In the genomic region with DNA sequence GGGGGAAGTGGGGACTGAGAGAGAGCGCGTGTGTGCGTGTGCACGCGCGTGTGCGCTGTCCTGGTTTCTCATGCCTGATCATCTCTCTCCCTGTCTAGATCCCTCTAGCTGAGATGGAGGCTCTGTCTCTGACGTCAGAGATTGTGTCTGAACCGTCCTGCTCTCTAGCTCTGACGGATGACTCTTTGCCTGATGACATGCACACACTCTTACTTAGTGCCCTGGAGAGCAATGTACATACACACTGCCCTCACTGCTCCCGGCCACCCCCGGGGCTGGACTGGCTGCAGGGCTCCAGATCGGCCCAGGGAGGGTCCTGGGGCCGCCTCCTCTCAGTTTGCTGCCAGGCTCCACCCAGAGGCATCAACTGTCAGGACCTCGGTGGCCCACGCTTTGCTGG, we compare ENCODE assay signal across 16 cellular contexts. TPM values are rescaled to one million over a fixed set of nuclear protein-coding genes. Genes with fewer than 3 reads are reported as not detected.
DNase-seq lines count a peak whose midpoint lies in the region; ATAC-seq, FAIRE-seq and TF ChIP-seq lines count a peak whose summit lies in the region.
"Had no signal": no experiment of that assay in that cellular context is flagged by ENCODE, and none has a peak within 500 bp of the region (broad histone marks: within the 10 kb centered on the region; RNA-seq: fewer than 3 reads in every experiment).

No MANE protein-coding gene starts in this region.

- H3K27ac Mint-ChIP-seq in effector memory CD8-positive, alpha-beta T cell, result peak overlapping the region in 1 of 2 donors; percentile 8

- H3K4me3 ChIP-seq in H7 (ENCODE audit: insufficient read depth, low read depth, low read length) (no peak overlapping the region), NT2/D1 (ENCODE audit: insufficient read length, low read depth) (no peak overlapping the region), osteoblast (ENCODE audit: insufficient read depth, low read length) (no peak overlapping the region), psoas muscle (no peak overlapping the region), pancreas (no peak overlapping the region)
- H3K4me3 ChIP-seq: gastroesophageal sphincter, sigmoid colon had no signal

- no peak overlapping the region for H3K4me3 Mint-ChIP-seq in effector memory CD8-positive, alpha-beta T cell
- H3K4me3 Mint-ChIP-seq: stimulated activated naive CD8-positive, alpha-beta T cell treated with anti-CD3 and anti-CD28 coated beads, Interleukin-15, amount 100 ng/mL, for 72 hours had no signal

- no peak overlapping the region for H3K27ac ChIP-seq in osteoblast (ENCODE audit: low read depth, low read length)
- H3K27ac ChIP-seq in psoas muscle, result no peak overlapping the region
- H3K27ac ChIP-seq in pancreas, result no peak overlapping the region
- H3K27ac ChIP-seq: gastroesophageal sphincter, sigmoid colon had no signal

- H3K4me1 ChIP-seq in NT2/D1 (ENCODE audit: insufficient read depth, insufficient read length) (peaks cover 33% of the 10 kb centered on the region), osteoblast (ENCODE audit: insufficient read depth, low read length) (no peaks in the 10 kb centered on the region), psoas muscle (no peaks in the 10 kb centered on the region), pancreas (no peaks in the 10 kb centered on the region)

- TF ChIP-seq CTCF in osteoblast (IDR thresholded peaks at IDR 0.05; ENCODE audit: extremely low read depth, low read depth, low read length), result no peak
- TF ChIP-seq CTCF in psoas muscle (IDR thresholded peaks at IDR 0.05), result no peak
- no peak for TF ChIP-seq CTCF in pancreas (IDR thresholded peaks at IDR 0.05)

- H3K4me2 ChIP-seq in osteoblast (ENCODE audit: insufficient read depth, low read length), result no peak overlapping the region

- DNase-seq in H7, result peak; percentile 82
- no peak for DNase-seq in NT2/D1 (ENCODE audit: low read depth, low spot score)
- no peak for DNase-seq in effector memory CD8-positive, alpha-beta T cell
- peak; percentile 95 for DNase-seq in osteoblast (ENCODE audit: insufficient read length, low spot score, missing footprints)
- DNase-seq in A172 (ENCODE audit: low spot score), result no peak
- DNase-seq in GOT3 (lab: John Stamatoyannopoulos, UW), result no peak
- DNase-seq in psoas muscle, result no peak
- DNase-seq in pancreas, result no peak
- DNase-seq: KG1; NCI-H2029; sigmoid colon; stimulated activated naive CD8-positive, alpha-beta T cell treated with anti-CD3 and anti-CD28 coated beads, Interleukin-15, amount 100 ng/mL, for 72 hours; SW 1271 had no signal

- 54 to 56% (median 56%) methylated on average over 16 of the region's 16 CpGs for WGBS in psoas muscle, 3 donors
- 65 to 69% methylated on average over 16 of the region's 16 CpGs for WGBS in pancreas, 2 donors

- no peaks in the 10 kb centered on the region for H3K36me3 ChIP-seq in H7 (replicated peaks; ENCODE audit: control insufficient read depth, insufficient read depth, low read length)
- H3K36me3 ChIP-seq in NT2/D1 (ENCODE audit: insufficient read depth, insufficient read length, low read length), result no peaks in the 10 kb centered on the region
- H3K36me3 ChIP-seq in osteoblast (ENCODE audit: insufficient read depth, low read length), result no peaks in the 10 kb centered on the region
- no peaks in the 10 kb centered on the region for H3K36me3 ChIP-seq in psoas muscle (ENCODE audit: insufficient read depth in 1 of 2, low read depth in 1 of 2)
- no peaks in the 10 kb centered on the region for H3K36me3 ChIP-seq in pancreas
- H3K36me3 ChIP-seq: gastroesophageal sphincter, sigmoid colon had no signal

- no peak for FAIRE-seq in pancreas (lab: Jason Lieb, UNC)
- FAIRE-seq: keratinocyte had no signal

- H3K36me3 Mint-ChIP-seq in effector memory CD8-positive, alpha-beta T cell (ENCODE audit: insufficient read depth), result no peaks in the 10 kb centered on the region

- H3K79me2 ChIP-seq in osteoblast (ENCODE audit: insufficient read depth, low read length), result no peaks in the 10 kb centered on the region

- H4K20me1 ChIP-seq in osteoblast (ENCODE audit: insufficient read depth, low read length), result no peaks in the 10 kb centered on the region

- H3K9me3 Mint-ChIP-seq in effector memory CD8-positive, alpha-beta T cell, result no peaks in the 10 kb centered on the region
- H3K9me3 Mint-ChIP-seq: stimulated activated naive CD8-positive, alpha-beta T cell treated with anti-CD3 and anti-CD28 coated beads, Interleukin-15, amount 100 ng/mL, for 72 hours had no signal

- no peaks in the 10 kb centered on the region; the same call in 1 of the 2 replicates for H3K27me3 ChIP-seq in H7 (ENCODE audit: control insufficient read depth, insufficient read depth, low read length)
- no peaks in the 10 kb centered on the region for H3K27me3 ChIP-seq in NT2/D1 (ENCODE audit: insufficient read depth, insufficient read length)
- H3K27me3 ChIP-seq in osteoblast (ENCODE audit: insufficient read depth, low read length), result no peaks in the 10 kb centered on the region
- H3K27me3 ChIP-seq in psoas muscle (ENCODE audit: insufficient read depth in 3 of 3, low read length in 2 of 3), result peaks cover 0 to 9% (median 7%) of the 10 kb centered on the region in 3 donors
- no peaks in the 10 kb centered on the region for H3K27me3 ChIP-seq in pancreas

- intact Hi-C loops in psoas muscle (cut with DNase I) (no loop called here), pancreas (cut with DNase I) (loop anchor here in 2 of 3 donors (5.0 to 10.0 kb wide), 4 partner anchors 74 to 267 kb away; a partner anchor contains a TSS)

- peaks cover 25 to 75% of the 10 kb centered on the region in 2 donors for H3K27me3 Mint-ChIP-seq in effector memory CD8-positive, alpha-beta T cell

- peaks cover 0 to 2% of the 10 kb centered on the region in 2 donors for H3K4me1 Mint-ChIP-seq in effector memory CD8-positive, alpha-beta T cell (ENCODE audit: low read depth in 2 of 2)
- H3K4me1 Mint-ChIP-seq: stimulated activated naive CD8-positive, alpha-beta T cell treated with anti-CD3 and anti-CD28 coated beads, Interleukin-15, amount 100 ng/mL, for 72 hours had no signal

- H3K9me3 ChIP-seq in NT2/D1 (ENCODE audit: insufficient read depth, low read length), result no peaks in the 10 kb centered on the region
- H3K9me3 ChIP-seq in osteoblast (ENCODE audit: low read depth, low read length), result no peaks in the 10 kb centered on the region
- no peaks in the 10 kb centered on the region for H3K9me3 ChIP-seq in psoas muscle
- no peaks in the 10 kb centered on the region for H3K9me3 ChIP-seq in pancreas
- H3K9me3 ChIP-seq: gastroesophageal sphincter, sigmoid colon had no signal

- peak; percentile 17 for ATAC-seq in effector memory CD8-positive, alpha-beta T cell (replicated peaks)
- ATAC-seq in psoas muscle (no peak), pancreas (no peak)
- ATAC-seq: activated CD4-positive, CD25-positive, alpha-beta regulatory T cell treated with anti-CD3 and anti-CD28 coated beads, Interleukin-2, amount 50 U/mL, for 24 hours; gastroesophageal sphincter; stimulated activated naive CD8-positive, alpha-beta T cell treated with anti-CD3 and anti-CD28 coated beads, Interleukin-15, amount 100 ng/mL, for 72 hours had no signal

- H2AFZ ChIP-seq in osteoblast (ENCODE audit: low read length), result no peak overlapping the region

- H3K9ac ChIP-seq in NT2/D1 (ENCODE audit: insufficient read length, low read depth), result peak overlapping the region; percentile 46

RNA-seq across cellular contexts. Expression of a gene that starts 13.1 kb away (rescaled TPM):
- 0.33 and 0.48 TPM in 2 replicates for total RNA-seq in H7 (2014; rRNA removed; shearing (Covaris generic))
- total RNA-seq in osteoblast (12.4 and 28.6 TPM in 2 replicates), psoas muscle (1 to 10 TPM in 2 of 4 donors, under 1 TPM in 2; 0.36 to 1.6 (median 0.94) TPM), pancreas (100 to 1,000 TPM in 1 of 6 donors, 10 to 100 TPM in 5; 47.2 to 103 (median 83.4) TPM)
- total RNA-seq in A172 (2014; rRNA removed; shearing (Covaris generic)), result 28.1 and 35.0 TPM in 2 replicates
- polyA plus RNA-seq in psoas muscle (1 to 10 TPM in 1 of 3 donors, under 1 TPM in 2; 0.39 to 1.2 (median 0.45) TPM), pancreas (100 to 1,000 TPM; 163 to 209 TPM)

Comparison
In these comparisons a context has a peak if more than half of its experiments do, and no peak if none do; other contexts are left out.
1. DNase-seq: peak in H7 (single experiment) and osteoblast (single experiment); none in NT2/D1 (single experiment), effector memory CD8-positive, alpha-beta T cell (0 of 3), A172 (single experiment), GOT3 (single experiment), psoas muscle (0 of 2) and pancreas (0 of 6).
2. intact Hi-C loops: an anchor here in pancreas (5.0 to 10.0 kb wide); none called in psoas muscle.